ENCODE assay signal across 20 cellular contexts in genomic region chr7:158299607-158300006, GRCh38.
"Had no signal": no experiment of that assay in that cellular context is flagged by ENCODE, and none has a peak within 500 bp of the region (broad histone marks: within the 10 kb centered on the region; RNA-seq: fewer than 3 reads in every experiment).

No MANE protein-coding gene starts in this region.

- H3K4me3 Mint-ChIP-seq: immature natural killer cell, naive B cell, nephron had no signal

- H3K27me3 Mint-ChIP-seq: naive B cell had no signal

- H3K4me1 ChIP-seq: foreskin keratinocyte, psoas muscle, sigmoid colon, upper lobe of left lung had no signal

- H3K36me3 ChIP-seq: sigmoid colon, upper lobe of left lung had no signal

- H3K27ac Mint-ChIP-seq: immature natural killer cell, naive B cell, nephron had no signal

- H3K4me1 Mint-ChIP-seq: immature natural killer cell, naive B cell, nephron had no signal

- H3K9me3 ChIP-seq: psoas muscle, sigmoid colon, upper lobe of left lung had no signal

- DNase-seq: cerebellar nuclear complex; dermis blood vessel endothelial cell; erythroblast; foreskin keratinocyte; immature natural killer cell; kidney; left cardiac atrium; left ventricle myocardium superior; mesenchymal stem cell; naive B cell; occipital lobe; psoas muscle; sigmoid colon; stimulated activated CD4-positive, alpha-beta T cell treated with anti-CD3 and anti-CD28 coated beads, Interleukin-12 subunit alpha, Interleukin-12 subunit beta, amount 100 ng/mL, for 4 hours; stimulated activated CD4-positive, alpha-beta T cell treated with anti-CD3 and anti-CD28 coated beads, Interleukin-2, amount 100 ng/mL, for 48 hours; stimulated activated naive CD4-positive, alpha-beta T cell treated with Interleukin-2 at 50 U/mL for 16 hours; upper lobe of left lung had no signal

- H3K4me3 ChIP-seq: lung, psoas muscle, sigmoid colon, skin epidermis, upper lobe of left lung had no signal

- H3K27me3 ChIP-seq: foreskin keratinocyte, sigmoid colon, upper lobe of left lung had no signal

- ATAC-seq: foreskin keratinocyte, left cardiac atrium, left ventricle myocardium superior, psoas muscle had no signal

- H3K27ac ChIP-seq: foreskin keratinocyte, psoas muscle, sigmoid colon, skin epidermis, upper lobe of left lung had no signal
